Comparison of ENCODE assay signal across 15 cellular contexts in genomic region chr6:16321341-16321710, GRCh38.
DNase-seq lines count a peak whose midpoint lies in the region; ATAC-seq, FAIRE-seq and TF ChIP-seq lines count a peak whose summit lies in the region.
"Had no signal": no experiment of that assay in that cellular context is flagged by ENCODE, and none has a peak within 500 bp of the region (broad histone marks: within the 10 kb centered on the region; RNA-seq: fewer than 3 reads in every experiment).

No MANE protein-coding gene starts in this region.

- H3K4me3 Mint-ChIP-seq in chondrocyte (ENCODE audit: unreplicated experiment) (no peak overlapping the region), natural killer cell (no peak overlapping the region)
- H3K4me3 Mint-ChIP-seq in activated T-helper 2 cell treated with anti-CD3 and anti-CD28 coated beads, Interferon-gamma antibody, Interleukin-2, Interleukin-4, amounts not matched to agents 10 μg/mL and 5 μg/mL and 100 μg/mL, durations not matched to agents 14 hours and 24 hours and 36 hours (ENCODE audit: low read depth) = no peak overlapping the region
- H3K4me3 Mint-ChIP-seq: activated naive CD4-positive, alpha-beta T cell treated with anti-CD3 and anti-CD28 coated beads, Interleukin-2, amount 50 U/mL, for 24 hours had no signal

- DNase-seq in A673 (ENCODE audit: low spot score) (no peak), chondrocyte (ENCODE audit: low spot score) (no peak), natural killer cell (no peak), GM19239 (ENCODE audit: insufficient read length, low spot score) (no peak), left lobe of liver (ENCODE audit: low spot score) (no peak), GOT3 (lab: John Stamatoyannopoulos, UW) (no peak)
- DNase-seq in activated T-helper 2 cell treated with anti-CD3 and anti-CD28 coated beads, Interferon-gamma antibody, Interleukin-2, Interleukin-4, amounts not matched to agents 10 μg/mL and 5 μg/mL and 100 μg/mL, durations not matched to agents 14 hours and 24 hours and 36 hours (ENCODE audit: low spot score) = no peak
- DNase-seq: activated CD4-positive, alpha-beta T cell treated with anti-CD3 and anti-CD28 coated beads for 4 hours; BE2C; effector CD4-positive, alpha-beta T cell; NCI-H187 treated with DMSO at 0.1 percent for 48 hours; NK-92 treated with Interleukin-12 subunit alpha and Interleukin-12 subunit beta, amount 100 ng/mL, for 24 hours; stimulated activated CD4-positive, alpha-beta T cell treated with anti-CD3 and anti-CD28 coated beads, Interleukin-15, amount 100 ng/mL, for 24 hours had no signal

- no TSS peak for BruUV-seq in A673 (replicated peaks; lab: Mats Ljungman, UMichigan)

- H3K79me2 ChIP-seq in KMS-11 (ENCODE audit: insufficient read depth, low read depth) = peaks cover 12% of the 10 kb centered on the region; the same call in 1 of the 2 replicates

- H3K27me3 ChIP-seq in A673 (replicated peaks; ENCODE audit: insufficient read depth, low read depth, low read length, poor library complexity) = no peaks in the 10 kb centered on the region
- H3K27me3 ChIP-seq in KMS-11 (ENCODE audit: insufficient read depth, low read depth) = no peaks in the 10 kb centered on the region
- H3K27me3 ChIP-seq: BE2C had no signal

- H3K4me1 ChIP-seq in A673 (ENCODE audit: insufficient read depth, low read length, poor library complexity, severe bottlenecking) (peaks cover 54% of the 10 kb centered on the region), KMS-11 (ENCODE audit: low read depth, poor library complexity, severe bottlenecking) (peaks cover 89% of the 10 kb centered on the region)
- H3K4me1 ChIP-seq: BE2C had no signal

- no peak overlapping the region; the same call in 1 of the 2 replicates for H3K9ac ChIP-seq in KMS-11

- POLR2A ChIA-PET in A673 (lab: Charles Lee; ENCODE audit: low non-redundant PET) = no interaction called here

- no peak for FAIRE-seq in GM19239 (lab: Jason Lieb, UNC)

- peak overlapping the region; percentile 96 for H3K4me2 ChIP-seq in KMS-11

- H3K27ac Mint-ChIP-seq in chondrocyte (ENCODE audit: unreplicated experiment) (peak overlapping the region; percentile 96), natural killer cell (peak overlapping the region; percentile 94 to 95)
- no peak overlapping the region for H3K27ac Mint-ChIP-seq in activated T-helper 2 cell treated with anti-CD3 and anti-CD28 coated beads, Interferon-gamma antibody, Interleukin-2, Interleukin-4, amounts not matched to agents 10 μg/mL and 5 μg/mL and 100 μg/mL, durations not matched to agents 14 hours and 24 hours and 36 hours

- H3K27me3 Mint-ChIP-seq in chondrocyte (ENCODE audit: low read depth) = no peaks in the 10 kb centered on the region
- no peaks in the 10 kb centered on the region for H3K27me3 Mint-ChIP-seq in natural killer cell (ENCODE audit: low read depth in 2 of 2)
- H3K27me3 Mint-ChIP-seq in activated T-helper 2 cell treated with anti-CD3 and anti-CD28 coated beads, Interferon-gamma antibody, Interleukin-2, Interleukin-4, amounts not matched to agents 10 μg/mL and 5 μg/mL and 100 μg/mL, durations not matched to agents 14 hours and 24 hours and 36 hours (ENCODE audit: low read depth) = no peaks in the 10 kb centered on the region
- H3K27me3 Mint-ChIP-seq: activated naive CD4-positive, alpha-beta T cell treated with anti-CD3 and anti-CD28 coated beads, Interleukin-2, amount 50 U/mL, for 24 hours had no signal

- no peak overlapping the region for H3K4me3 ChIP-seq in A673 (ENCODE audit: low read depth, low read length, poor library complexity, severe bottlenecking)
- no peak overlapping the region for H3K4me3 ChIP-seq in KMS-11 (IDR thresholded peaks at IDR 0.05; ENCODE audit: insufficient read depth, low read depth, low read length)

- H4K20me1 ChIP-seq in KMS-11 (ENCODE audit: insufficient read depth) = no peaks in the 10 kb centered on the region

- H3K27ac ChIP-seq in A673 (ENCODE audit: low read depth, low read length, poor library complexity, severe bottlenecking) (peak overlapping the region; percentile 72), KMS-11 (peak overlapping the region; percentile 97)

- ATAC-seq in natural killer cell (no peak), left lobe of liver (no peak)

- no peak overlapping the region for H2AFZ ChIP-seq in KMS-11 (ENCODE audit: low read depth)

- no peaks in the 10 kb centered on the region for H3K9me3 ChIP-seq in A673 (ENCODE audit: low read depth, low read length, poor library complexity, severe bottlenecking)
- H3K9me3 ChIP-seq: BE2C had no signal

- no peak for TF ChIP-seq CTCF in A673 (conservative IDR thresholded peaks at IDR 0.05; ENCODE audit: low read depth, low read length)
- no peak for TF ChIP-seq CTCF in KMS-11 (conservative IDR thresholded peaks at IDR 0.05; ENCODE audit: low read depth, low read length)
- TF ChIP-seq CTCF in chondrocyte (IDR thresholded peaks at IDR 0.05) = no peak
- TF ChIP-seq CTCF in natural killer cell (IDR thresholded peaks at IDR 0.05) = no peak

- CTCF ChIA-PET in A673 (lab: Charles Lee) = no interaction called here

- H3K36me3 ChIP-seq in A673 (ENCODE audit: insufficient read depth, low read length, poor library complexity, severe bottlenecking) (no peaks in the 10 kb centered on the region), KMS-11 (ENCODE audit: insufficient read depth) (no peaks in the 10 kb centered on the region)

- H3K36me3 Mint-ChIP-seq in chondrocyte (ENCODE audit: low read depth) (peaks cover 8% of the 10 kb centered on the region), natural killer cell (no peaks in the 10 kb centered on the region)
- H3K36me3 Mint-ChIP-seq in activated T-helper 2 cell treated with anti-CD3 and anti-CD28 coated beads, Interferon-gamma antibody, Interleukin-2, Interleukin-4, amounts not matched to agents 10 μg/mL and 5 μg/mL and 100 μg/mL, durations not matched to agents 14 hours and 24 hours and 36 hours (ENCODE audit: low read depth) = peaks cover 34% of the 10 kb centered on the region

- intact Hi-C loops in A673 (cut with micrococcal nuclease; ENCODE audit: unreplicated experiment) = no loop called here
- intact Hi-C loops in natural killer cell (cut with micrococcal nuclease) = loop anchor here (5.0 kb wide), 1 partner anchor 101 kb away; no protein-coding TSS in a partner anchor
- intact Hi-C loops in activated T-helper 2 cell treated with anti-CD3 and anti-CD28 coated beads, Interferon-gamma antibody, Interleukin-2, Interleukin-4, amounts not matched to agents 10 μg/mL and 5 μg/mL and 100 μg/mL, durations not matched to agents 14 hours and 24 hours and 36 hours (cut with micrococcal nuclease) = loop anchor here (5.0 kb wide), 4 partner anchors 84 to 366 kb away; partner anchors contain the start of gene GMPR

- no peaks in the 10 kb centered on the region for H3K9me3 Mint-ChIP-seq in chondrocyte (ENCODE audit: low read depth)
- H3K9me3 Mint-ChIP-seq in natural killer cell = no peaks in the 10 kb centered on the region
- no peaks in the 10 kb centered on the region for H3K9me3 Mint-ChIP-seq in activated T-helper 2 cell treated with anti-CD3 and anti-CD28 coated beads, Interferon-gamma antibody, Interleukin-2, Interleukin-4, amounts not matched to agents 10 μg/mL and 5 μg/mL and 100 μg/mL, durations not matched to agents 14 hours and 24 hours and 36 hours
- H3K9me3 Mint-ChIP-seq: activated naive CD4-positive, alpha-beta T cell treated with anti-CD3 and anti-CD28 coated beads, Interleukin-2, amount 50 U/mL, for 24 hours had no signal

- peaks cover 76% of the 10 kb centered on the region for H3K4me1 Mint-ChIP-seq in chondrocyte (ENCODE audit: low read depth)
- peaks cover 68 to 75% of the 10 kb centered on the region in 2 donors for H3K4me1 Mint-ChIP-seq in natural killer cell
- peaks cover 74% of the 10 kb centered on the region for H3K4me1 Mint-ChIP-seq in activated T-helper 2 cell treated with anti-CD3 and anti-CD28 coated beads, Interferon-gamma antibody, Interleukin-2, Interleukin-4, amounts not matched to agents 10 μg/mL and 5 μg/mL and 100 μg/mL, durations not matched to agents 14 hours and 24 hours and 36 hours (ENCODE audit: low read depth)
